Comparison of ENCODE assay signal across 22 cellular contexts in the genomic region with DNA sequence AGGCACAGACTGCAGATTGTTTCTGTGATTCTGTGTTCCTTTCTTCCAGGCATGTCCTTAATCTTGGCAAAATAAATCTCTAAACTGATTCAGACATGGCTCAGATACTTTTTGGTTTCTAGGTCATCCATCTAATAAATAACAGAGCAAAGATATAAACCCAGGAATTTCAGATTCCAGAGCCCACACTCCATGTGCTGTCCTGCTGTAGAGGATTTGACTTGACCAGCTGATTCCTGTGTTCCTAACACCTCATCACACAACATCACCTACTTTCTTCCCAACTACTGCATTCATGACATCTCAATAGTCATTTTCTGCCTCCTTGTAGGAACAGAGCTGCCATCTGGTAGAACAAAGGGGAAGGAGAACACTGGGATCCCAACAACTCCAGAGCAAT.
"Had no signal": no experiment of that assay in that cellular context is flagged by ENCODE, and none has a peak within 500 bp of the region (broad histone marks: within the 10 kb centered on the region; RNA-seq: fewer than 3 reads in every experiment).

No MANE protein-coding gene starts in this region.

- H3K9me3 ChIP-seq: gastrocnemius medialis, mucosa of descending colon, prostate gland, thyroid gland had no signal

- H3K4me2 ChIP-seq: neural progenitor cell had no signal

- H3K4me1 Mint-ChIP-seq: activated CD4-positive, alpha-beta memory T cell treated with anti-CD3 and anti-CD28 coated beads, Interleukin-2, amount 10 ng/mL, durations not matched to agents 7 days and 5 days; activated CD4-positive, alpha-beta T cell treated with anti-CD3 and anti-CD28 coated beads, Interleukin-2, amount 10 ng/mL, durations not matched to agents 24 days and 14 days; activated naive CD8-positive, alpha-beta T cell treated with anti-CD3 and anti-CD28 coated beads, Interleukin-2, amount 10 ng/mL, durations not matched to agents 7 days and 5 days; memory B cell had no signal

- H2AFZ ChIP-seq: neural progenitor cell had no signal

- H3K27ac ChIP-seq: epithelial cell of prostate, gastrocnemius medialis, neural progenitor cell, prostate gland, thyroid gland had no signal

- H3K9me3 Mint-ChIP-seq: activated CD4-positive, alpha-beta memory T cell treated with anti-CD3 and anti-CD28 coated beads, Interleukin-2, amount 10 ng/mL, durations not matched to agents 7 days and 5 days; activated CD4-positive, alpha-beta T cell treated with anti-CD3 and anti-CD28 coated beads, Interleukin-2, amount 10 ng/mL, durations not matched to agents 24 days and 14 days; activated naive CD4-positive, alpha-beta T cell treated with anti-CD3 and anti-CD28 coated beads for 36 hours; activated naive CD8-positive, alpha-beta T cell treated with anti-CD3 and anti-CD28 coated beads, Interleukin-2, amount 10 ng/mL, durations not matched to agents 7 days and 5 days; activated T-cell treated with anti-CD3 and anti-CD28 coated beads, Interleukin-2, amount 50 U/mL, for 72 hours; memory B cell; neural progenitor cell had no signal

- H3K4me1 ChIP-seq: prostate gland had no signal

- ATAC-seq: activated T-cell treated with anti-CD3 and anti-CD28 coated beads, Interleukin-2, amount 50 U/mL, for 72 hours; gastrocnemius medialis; left cardiac atrium; mucosa of descending colon; stimulated activated naive CD8-positive, alpha-beta T cell treated with anti-CD3 and anti-CD28 coated beads, Interleukin-15, Interleukin-2, amounts not matched to agents 100 U/mL and 50 U/mL, for 24 hours had no signal

- H3K4me3 ChIP-seq: gastrocnemius medialis, mucosa of descending colon, neural progenitor cell, prostate gland, thyroid gland had no signal

- DNase-seq: activated CD4-positive, alpha-beta memory T cell treated with anti-CD3 and anti-CD28 coated beads, Interleukin-2, amount 10 ng/mL, durations not matched to agents 7 days and 5 days; activated CD4-positive, alpha-beta T cell treated with anti-CD3 and anti-CD28 coated beads, Interleukin-2, amount 10 ng/mL, durations not matched to agents 24 days and 14 days; activated effector memory CD4-positive, alpha-beta T cell treated with Interleukin-2 at 50 U/mL for 16 hours; activated naive CD4-positive, alpha-beta T cell treated with anti-CD3 and anti-CD28 coated beads for 36 hours; activated naive CD8-positive, alpha-beta T cell treated with anti-CD3 and anti-CD28 coated beads, Interleukin-2, amount 10 ng/mL, durations not matched to agents 7 days and 5 days; activated T-cell treated with anti-CD3 and anti-CD28 coated beads, Interleukin-2, amount 50 U/mL, for 72 hours; amygdala; cerebellar nuclear complex; cortex of kidney; gastrocnemius medialis; head of caudate nucleus; islet precursor cell; left cardiac atrium; mucosa of descending colon; stimulated activated CD4-positive, alpha-beta T cell treated with anti-CD3 and anti-CD28 coated beads, Interleukin-4, amount 100 ng/mL, for 24 hours; stimulated activated naive CD8-positive, alpha-beta T cell treated with anti-CD3 and anti-CD28 coated beads, Interleukin-15, Interleukin-2, amounts not matched to agents 100 U/mL and 50 U/mL, for 24 hours; substantia nigra; thyroid gland had no signal

- H3K36me3 ChIP-seq: gastrocnemius medialis, neural progenitor cell, prostate gland, thyroid gland had no signal

- H3K27ac Mint-ChIP-seq: activated CD4-positive, alpha-beta memory T cell treated with anti-CD3 and anti-CD28 coated beads, Interleukin-2, amount 10 ng/mL, durations not matched to agents 7 days and 5 days; activated CD4-positive, alpha-beta T cell treated with anti-CD3 and anti-CD28 coated beads, Interleukin-2, amount 10 ng/mL, durations not matched to agents 24 days and 14 days; activated naive CD4-positive, alpha-beta T cell treated with anti-CD3 and anti-CD28 coated beads for 36 hours; activated naive CD8-positive, alpha-beta T cell treated with anti-CD3 and anti-CD28 coated beads, Interleukin-2, amount 10 ng/mL, durations not matched to agents 7 days and 5 days; activated T-cell treated with anti-CD3 and anti-CD28 coated beads, Interleukin-2, amount 50 U/mL, for 72 hours; memory B cell; neural progenitor cell had no signal

- H3K27me3 Mint-ChIP-seq: activated CD4-positive, alpha-beta memory T cell treated with anti-CD3 and anti-CD28 coated beads, Interleukin-2, amount 10 ng/mL, durations not matched to agents 7 days and 5 days had no signal

- H3K4me3 Mint-ChIP-seq: activated CD4-positive, alpha-beta memory T cell treated with anti-CD3 and anti-CD28 coated beads, Interleukin-2, amount 10 ng/mL, durations not matched to agents 7 days and 5 days; activated CD4-positive, alpha-beta T cell treated with anti-CD3 and anti-CD28 coated beads, Interleukin-2, amount 10 ng/mL, durations not matched to agents 24 days and 14 days; activated naive CD4-positive, alpha-beta T cell treated with anti-CD3 and anti-CD28 coated beads for 36 hours; activated naive CD8-positive, alpha-beta T cell treated with anti-CD3 and anti-CD28 coated beads, Interleukin-2, amount 10 ng/mL, durations not matched to agents 7 days and 5 days; activated T-cell treated with anti-CD3 and anti-CD28 coated beads, Interleukin-2, amount 50 U/mL, for 72 hours; memory B cell; neural progenitor cell had no signal

- H3K9ac ChIP-seq: neural progenitor cell had no signal

- H3K27me3 ChIP-seq: gastrocnemius medialis, neural progenitor cell, thyroid gland had no signal

- H3K36me3 Mint-ChIP-seq: activated naive CD8-positive, alpha-beta T cell treated with anti-CD3 and anti-CD28 coated beads, Interleukin-2, amount 10 ng/mL, durations not matched to agents 7 days and 5 days; memory B cell had no signal
